1 cellular context compared by ENCODE assay signal in the genomic region with DNA sequence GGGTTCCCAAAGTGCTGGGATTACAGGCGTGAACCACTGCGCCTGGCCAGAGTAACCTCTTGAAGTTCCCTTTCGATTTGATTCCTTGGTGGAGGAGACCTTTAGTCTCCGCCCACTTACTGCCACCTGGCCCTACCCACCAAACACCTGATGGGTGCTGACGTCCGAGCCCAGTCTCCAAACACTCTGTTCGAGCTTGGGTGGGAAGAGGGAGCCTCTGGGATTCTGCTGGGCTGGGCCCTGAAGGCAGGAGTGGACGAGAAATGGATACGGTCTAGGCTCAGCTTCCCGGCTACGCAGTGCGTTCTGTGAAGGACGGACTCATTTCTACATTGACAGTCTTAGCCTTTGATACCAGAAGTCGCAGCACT.
TF ChIP-seq lines count a peak whose summit lies in the region.

No MANE protein-coding gene starts in this region.

TF ChIP-seq in WTC11, 78 proteins besides CTCF, POLR2A, EP300 and RAD21 (continued from another document):
- TF ChIP-seq, protein P1, sequence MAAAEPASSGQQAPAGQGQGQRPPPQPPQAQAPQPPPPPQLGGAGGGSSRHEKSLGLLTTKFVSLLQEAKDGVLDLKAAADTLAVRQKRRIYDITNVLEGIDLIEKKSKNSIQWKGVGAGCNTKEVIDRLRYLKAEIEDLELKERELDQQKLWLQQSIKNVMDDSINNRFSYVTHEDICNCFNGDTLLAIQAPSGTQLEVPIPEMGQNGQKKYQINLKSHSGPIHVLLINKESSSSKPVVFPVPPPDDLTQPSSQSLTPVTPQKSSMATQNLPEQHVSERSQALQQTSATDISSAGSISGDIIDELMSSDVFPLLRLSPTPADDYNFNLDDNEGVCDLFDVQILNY (CRISPR knock-in tag; IDR thresholded peaks at IDR 0.05): no peak
- TF ChIP-seq, protein P2, sequence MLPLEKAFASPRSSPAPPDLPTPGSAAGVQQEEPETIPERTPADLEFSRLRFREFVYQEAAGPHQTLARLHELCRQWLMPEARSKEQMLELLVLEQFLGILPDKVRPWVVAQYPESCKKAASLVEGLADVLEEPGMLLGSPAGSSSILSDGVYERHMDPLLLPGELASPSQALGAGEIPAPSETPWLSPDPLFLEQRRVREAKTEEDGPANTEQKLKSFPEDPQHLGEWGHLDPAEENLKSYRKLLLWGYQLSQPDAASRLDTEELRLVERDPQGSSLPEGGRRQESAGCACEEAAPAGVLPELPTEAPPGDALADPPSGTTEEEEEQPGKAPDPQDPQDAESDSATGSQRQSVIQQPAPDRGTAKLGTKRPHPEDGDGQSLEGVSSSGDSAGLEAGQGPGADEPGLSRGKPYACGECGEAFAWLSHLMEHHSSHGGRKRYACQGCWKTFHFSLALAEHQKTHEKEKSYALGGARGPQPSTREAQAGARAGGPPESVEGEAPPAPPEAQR (CRISPR knock-in tag; IDR thresholded peaks at IDR 0.05): no peak
- TF ChIP-seq CBFB (CRISPR knock-in tag; IDR thresholded peaks at IDR 0.05; ENCODE audit: low read depth): no peak
- no peak for TF ChIP-seq NR2C2 (CRISPR knock-in tag; IDR thresholded peaks at IDR 0.05)
- TF ChIP-seq, protein P3, sequence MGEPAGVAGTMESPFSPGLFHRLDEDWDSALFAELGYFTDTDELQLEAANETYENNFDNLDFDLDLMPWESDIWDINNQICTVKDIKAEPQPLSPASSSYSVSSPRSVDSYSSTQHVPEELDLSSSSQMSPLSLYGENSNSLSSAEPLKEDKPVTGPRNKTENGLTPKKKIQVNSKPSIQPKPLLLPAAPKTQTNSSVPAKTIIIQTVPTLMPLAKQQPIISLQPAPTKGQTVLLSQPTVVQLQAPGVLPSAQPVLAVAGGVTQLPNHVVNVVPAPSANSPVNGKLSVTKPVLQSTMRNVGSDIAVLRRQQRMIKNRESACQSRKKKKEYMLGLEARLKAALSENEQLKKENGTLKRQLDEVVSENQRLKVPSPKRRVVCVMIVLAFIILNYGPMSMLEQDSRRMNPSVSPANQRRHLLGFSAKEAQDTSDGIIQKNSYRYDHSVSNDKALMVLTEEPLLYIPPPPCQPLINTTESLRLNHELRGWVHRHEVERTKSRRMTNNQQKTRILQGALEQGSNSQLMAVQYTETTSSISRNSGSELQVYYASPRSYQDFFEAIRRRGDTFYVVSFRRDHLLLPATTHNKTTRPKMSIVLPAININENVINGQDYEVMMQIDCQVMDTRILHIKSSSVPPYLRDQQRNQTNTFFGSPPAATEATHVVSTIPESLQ (CRISPR knock-in tag; IDR thresholded peaks at IDR 0.05): no peak
